1 cellular context compared by ENCODE assay signal in the genomic region with DNA sequence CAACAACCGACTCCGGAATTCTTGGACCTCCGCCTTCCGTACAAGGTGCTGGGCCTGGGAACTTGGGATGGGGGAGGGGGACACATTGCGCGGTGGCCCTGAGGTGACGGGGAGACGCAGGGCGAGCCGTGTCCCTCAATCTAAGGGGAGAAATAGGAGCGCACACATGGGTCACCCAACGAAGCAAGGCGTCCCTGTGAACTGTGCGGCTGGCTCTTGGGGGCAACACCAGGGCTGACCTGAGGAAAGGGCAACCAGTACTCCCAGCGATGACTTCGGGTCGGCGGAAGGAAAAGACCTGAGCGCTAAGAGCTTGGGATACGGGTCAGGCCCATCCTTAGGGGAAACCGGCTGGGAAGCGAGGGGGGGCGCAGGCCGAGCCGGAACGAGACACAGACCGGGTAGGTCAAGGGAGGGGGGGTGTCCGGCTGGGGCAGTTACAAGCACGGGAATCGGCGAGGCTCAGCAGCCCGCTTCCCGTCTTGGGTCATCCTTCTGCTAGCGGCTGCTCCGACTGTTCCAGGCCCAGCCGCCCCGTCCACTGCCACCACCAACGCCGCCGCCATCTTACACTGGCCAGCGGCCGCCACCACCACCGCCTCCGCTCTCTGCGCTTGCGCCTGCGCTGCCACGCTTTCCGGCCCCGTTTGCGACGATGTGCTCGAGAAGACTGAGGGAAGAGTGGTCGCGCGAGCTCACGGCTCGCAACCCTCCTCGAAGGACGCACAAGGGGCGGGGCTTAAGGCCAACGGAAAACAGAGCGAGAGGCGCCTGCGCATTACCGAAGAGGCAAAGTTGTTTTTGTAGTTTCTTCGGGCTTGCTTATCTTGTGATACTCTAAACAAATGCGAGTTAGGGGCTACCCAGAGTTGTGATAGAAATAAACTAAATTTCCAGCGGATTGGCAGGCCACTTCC.
TF ChIP-seq lines count a peak whose summit lies in the region.

Gene DCAF8, minus strand, starts transcription at position 672 of the 917 bp plus-strand sequence. CDS start 18,541 bp downstream, outside the sequence.

TF ChIP-seq in GM12878, 131 proteins besides CTCF, POLR2A, EP300 and RAD21 (continued from another document and continues in another):
- TF ChIP-seq, protein P1, sequence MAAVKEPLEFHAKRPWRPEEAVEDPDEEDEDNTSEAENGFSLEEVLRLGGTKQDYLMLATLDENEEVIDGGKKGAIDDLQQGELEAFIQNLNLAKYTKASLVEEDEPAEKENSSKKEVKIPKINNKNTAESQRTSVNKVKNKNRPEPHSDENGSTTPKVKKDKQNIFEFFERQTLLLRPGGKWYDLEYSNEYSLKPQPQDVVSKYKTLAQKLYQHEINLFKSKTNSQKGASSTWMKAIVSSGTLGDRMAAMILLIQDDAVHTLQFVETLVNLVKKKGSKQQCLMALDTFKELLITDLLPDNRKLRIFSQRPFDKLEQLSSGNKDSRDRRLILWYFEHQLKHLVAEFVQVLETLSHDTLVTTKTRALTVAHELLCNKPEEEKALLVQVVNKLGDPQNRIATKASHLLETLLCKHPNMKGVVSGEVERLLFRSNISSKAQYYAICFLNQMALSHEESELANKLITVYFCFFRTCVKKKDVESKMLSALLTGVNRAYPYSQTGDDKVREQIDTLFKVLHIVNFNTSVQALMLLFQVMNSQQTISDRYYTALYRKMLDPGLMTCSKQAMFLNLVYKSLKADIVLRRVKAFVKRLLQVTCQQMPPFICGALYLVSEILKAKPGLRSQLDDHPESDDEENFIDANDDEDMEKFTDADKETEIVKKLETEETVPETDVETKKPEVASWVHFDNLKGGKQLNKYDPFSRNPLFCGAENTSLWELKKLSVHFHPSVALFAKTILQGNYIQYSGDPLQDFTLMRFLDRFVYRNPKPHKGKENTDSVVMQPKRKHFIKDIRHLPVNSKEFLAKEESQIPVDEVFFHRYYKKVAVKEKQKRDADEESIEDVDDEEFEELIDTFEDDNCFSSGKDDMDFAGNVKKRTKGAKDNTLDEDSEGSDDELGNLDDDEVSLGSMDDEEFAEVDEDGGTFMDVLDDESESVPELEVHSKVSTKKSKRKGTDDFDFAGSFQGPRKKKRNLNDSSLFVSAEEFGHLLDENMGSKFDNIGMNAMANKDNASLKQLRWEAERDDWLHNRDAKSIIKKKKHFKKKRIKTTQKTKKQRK (IDR thresholded peaks at IDR 0.05; ENCODE audit: low read depth, low read length), result no peak
- TF ChIP-seq BCL3 (IDR thresholded peaks at IDR 0.05; ENCODE audit: borderline replicate concordance, insufficient read depth, low read depth, low read length, poor library complexity, severe bottlenecking) (peak; percentile 44), ZBTB11 (CRISPR knock-in tag; IDR thresholded peaks at IDR 0.05) (no peak), YY1 (IDR thresholded peaks at IDR 0.05; ENCODE audit: low read depth, low read length) (peak; percentile 98), ATF2 (IDR thresholded peaks at IDR 0.05; ENCODE audit: low read length) (no peak), SREBF2 (IDR thresholded peaks at IDR 0.05; ENCODE audit: low read length) (no peak), TAF1 (IDR thresholded peaks at IDR 0.05; ENCODE audit: borderline replicate concordance, low read depth, low read length) (peak; percentile 97), HCFC1 (IDR thresholded peaks at IDR 0.05; ENCODE audit: low read length) (peak; percentile 61; the same call in 1 of the 2 replicates), GATAD2B (conservative IDR thresholded peaks at IDR 0.05; ENCODE audit: low read depth) (peak; percentile 52), SRF (IDR thresholded peaks at IDR 0.05; ENCODE audit: low read depth in 2 of 2, low read length in 2 of 2) (no peak), HDAC2 (IDR thresholded peaks at IDR 0.05) (no peak), SREBF1 (IDR thresholded peaks at IDR 0.05; ENCODE audit: low read length) (no peak), BMI1 (IDR thresholded peaks at IDR 0.05; ENCODE audit: borderline replicate concordance) (no peak), ZSCAN29 (IDR thresholded peaks at IDR 0.05) (no peak), CBFB (IDR thresholded peaks at IDR 0.05; ENCODE audit: low read depth) (peak; percentile 31; the same call in 1 of the 2 replicates), RUNX3 (IDR thresholded peaks at IDR 0.05; ENCODE audit: low read length) (peak; percentile 34; the same call in 1 of the 2 replicates), CREB1 (IDR thresholded peaks at IDR 0.05; ENCODE audit: low read depth) (peak; percentile 70; the same call in 1 of the 2 replicates), CBX5 (IDR thresholded peaks at IDR 0.05; ENCODE audit: low read depth) (no peak), KLF5 (IDR thresholded peaks at IDR 0.05; ENCODE audit: partially characterized antibody) (no peak), NFIC (IDR thresholded peaks at IDR 0.05; ENCODE audit: low read depth, low read length) (no peak), HDGF (IDR thresholded peaks at IDR 0.05) (peak; percentile 91), FOXK2 (IDR thresholded peaks at IDR 0.05) (no peak), NBN (IDR thresholded peaks at IDR 0.05) (peak; percentile 19), ELK1 (IDR thresholded peaks at IDR 0.05; ENCODE audit: low read depth, low read length) (no peak), DPF2 (IDR thresholded peaks at IDR 0.05) (peak; percentile 29; the same call in 1 of the 2 replicates), RB1 (IDR thresholded peaks at IDR 0.05; ENCODE audit: borderline replicate concordance) (no peak), BHLHE40 (IDR thresholded peaks at IDR 0.05; ENCODE audit: borderline replicate concordance in 1 of 2, low read depth in 2 of 2, low read length in 1 of 2) (peak; percentile 10 to 52; a peak in 1 of 4 replicates), RBBP5 (conservative IDR thresholded peaks at IDR 0.05) (no peak), ZNF24 (IDR thresholded peaks at IDR 0.05) (no peak), NFYA (IDR thresholded peaks at IDR 0.05; ENCODE audit: borderline replicate concordance, low read depth, low read length) (no peak), BCL11A (IDR thresholded peaks at IDR 0.05; ENCODE audit: low read depth, low read length) (no peak), PRDM15 (CRISPR knock-in tag; IDR thresholded peaks at IDR 0.05) (no peak), IRF4 (IDR thresholded peaks at IDR 0.05; ENCODE audit: low read depth, low read length) (no peak), KDM1A (IDR thresholded peaks at IDR 0.05; ENCODE audit: borderline replicate concordance) (no peak), KAT2A (conservative IDR thresholded peaks at IDR 0.05; ENCODE audit: control insufficient read depth, low read depth, low read length) (no peak)
- TF ChIP-seq, protein P2, sequence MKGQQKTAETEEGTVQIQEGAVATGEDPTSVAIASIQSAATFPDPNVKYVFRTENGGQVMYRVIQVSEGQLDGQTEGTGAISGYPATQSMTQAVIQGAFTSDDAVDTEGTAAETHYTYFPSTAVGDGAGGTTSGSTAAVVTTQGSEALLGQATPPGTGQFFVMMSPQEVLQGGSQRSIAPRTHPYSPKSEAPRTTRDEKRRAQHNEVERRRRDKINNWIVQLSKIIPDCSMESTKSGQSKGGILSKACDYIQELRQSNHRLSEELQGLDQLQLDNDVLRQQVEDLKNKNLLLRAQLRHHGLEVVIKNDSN (IDR thresholded peaks at IDR 0.05; ENCODE audit: borderline replicate concordance, extremely low read length, insufficient read depth, low read depth, low read length), result no peak
- TF ChIP-seq, protein P3, sequence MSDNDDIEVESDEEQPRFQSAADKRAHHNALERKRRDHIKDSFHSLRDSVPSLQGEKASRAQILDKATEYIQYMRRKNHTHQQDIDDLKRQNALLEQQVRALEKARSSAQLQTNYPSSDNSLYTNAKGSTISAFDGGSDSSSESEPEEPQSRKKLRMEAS (IDR thresholded peaks at IDR 0.05; ENCODE audit: low read depth, low read length), result peak; percentile 78
- TF ChIP-seq, protein P4, sequence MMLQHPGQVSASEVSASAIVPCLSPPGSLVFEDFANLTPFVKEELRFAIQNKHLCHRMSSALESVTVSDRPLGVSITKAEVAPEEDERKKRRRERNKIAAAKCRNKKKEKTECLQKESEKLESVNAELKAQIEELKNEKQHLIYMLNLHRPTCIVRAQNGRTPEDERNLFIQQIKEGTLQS (IDR thresholded peaks at IDR 0.05; ENCODE audit: borderline replicate concordance, extremely low read depth, low read depth, low read length), result peak; percentile 87; the same call in 1 of the 2 replicates
